8 cellular contexts compared by ENCODE assay signal in the genomic region with DNA sequence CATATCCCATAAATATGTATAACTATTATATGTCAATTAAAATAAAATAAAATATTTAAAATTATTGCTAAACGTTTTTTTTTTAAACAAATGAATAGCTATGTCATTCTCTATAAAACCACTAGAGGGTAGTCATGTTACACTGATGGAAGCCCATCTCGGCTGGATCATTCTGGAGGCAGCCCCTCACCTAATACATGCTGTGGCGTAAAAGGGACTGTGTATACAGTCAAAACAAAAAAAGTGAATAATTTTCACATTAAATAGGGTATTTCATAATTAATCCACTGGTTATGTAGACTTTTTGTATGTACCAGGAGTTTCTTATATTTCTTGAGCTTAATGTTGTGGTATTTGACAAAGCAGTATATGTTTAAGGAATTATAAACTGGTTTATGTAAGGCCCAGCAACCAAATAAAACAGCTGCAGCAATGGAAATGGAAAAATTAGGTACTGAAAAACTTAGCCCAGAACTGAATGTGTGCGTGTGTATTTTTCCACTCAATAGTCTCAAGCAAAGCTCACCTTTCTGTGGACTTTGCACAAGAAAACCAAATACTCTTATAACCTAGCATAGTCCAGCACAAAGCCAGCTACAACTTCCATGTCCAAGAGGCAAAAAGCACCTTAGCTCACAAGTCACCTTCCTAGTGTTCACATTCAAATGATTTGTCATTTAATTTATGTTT.
DNase-seq lines count a peak whose midpoint lies in the region; ATAC-seq, FAIRE-seq and TF ChIP-seq lines count a peak whose summit lies in the region.

No MANE protein-coding gene starts in this region.

- H3K9me3 Mint-ChIP-seq in activated CD4-positive, alpha-beta memory T cell treated with anti-CD3 and anti-CD28 coated beads for 36 hours, result no peaks in the 10 kb centered on the region

- H3K27ac ChIP-seq in AG04450 (ENCODE audit: low read depth, low read length), result no peak overlapping the region
- H3K27ac ChIP-seq in esophagus squamous epithelium, result no peak overlapping the region

- DNase-seq in AG04450 (ENCODE audit: low read depth, low spot score) (no peak), GM12864 (ENCODE audit: low read depth) (no peak), HPDE6-E6E7 (ENCODE audit: extremely low spot score) (peak; percentile 10), RCC 7860 (ENCODE audit: low spot score) (peak; percentile 21), esophagus squamous epithelium (lab: John Stamatoyannopoulos, UW) (no peak), pons (ENCODE audit: low spot score) (peak; percentile 57)
- no peak for DNase-seq in activated CD4-positive, alpha-beta memory T cell treated with anti-CD3 and anti-CD28 coated beads for 36 hours

- no peaks in the 10 kb centered on the region for H3K36me3 ChIP-seq in esophagus squamous epithelium

- H3K27ac Mint-ChIP-seq in activated CD4-positive, alpha-beta memory T cell treated with anti-CD3 and anti-CD28 coated beads for 36 hours, result no peak overlapping the region

- no peak overlapping the region for H3K4me3 ChIP-seq in AG04450 (ENCODE audit: low read depth, low read length)
- H3K4me3 ChIP-seq in GM12864 (ENCODE audit: low read depth, low read length), result no peak overlapping the region
- no peak overlapping the region for H3K4me3 ChIP-seq in esophagus squamous epithelium

- H3K27me3 ChIP-seq in AG04450 (ENCODE audit: control insufficient read depth, insufficient read depth, low read length), result no peaks in the 10 kb centered on the region
- H3K27me3 ChIP-seq in esophagus squamous epithelium, result peaks cover 0 to 3% (median 0%) of the 10 kb centered on the region in 4 donors

- TF ChIP-seq CTCF in AG04450 (IDR thresholded peaks at IDR 0.05; ENCODE audit: low read depth, low read length), result peak; percentile 69
- TF ChIP-seq CTCF in GM12864 (IDR thresholded peaks at IDR 0.05; ENCODE audit: low read depth, low read length, missing control alignments), result peak; percentile 51
- TF ChIP-seq CTCF in esophagus squamous epithelium (IDR thresholded peaks at IDR 0.05), result peak; percentile 51 to 77 (median 62)

- H3K4me1 Mint-ChIP-seq in activated CD4-positive, alpha-beta memory T cell treated with anti-CD3 and anti-CD28 coated beads for 36 hours (ENCODE audit: low read depth), result peaks cover 2% of the 10 kb centered on the region

- intact Hi-C loops in esophagus squamous epithelium (cut with DNase I), result no loop called here
- intact Hi-C loops in activated CD4-positive, alpha-beta memory T cell treated with anti-CD3 and anti-CD28 coated beads for 36 hours (cut with micrococcal nuclease), result loop anchor here (1.0 to 5.0 kb wide), 5 partner anchors 91 to 791 kb away; no protein-coding TSS in a partner anchor

- no peak for TF ChIP-seq POLR2A in esophagus squamous epithelium (IDR thresholded peaks at IDR 0.05)

- POLR2A ChIA-PET in AG04450 (lab: Yijun Ruan, JAX), result no interaction called here
- POLR2A ChIA-PET in activated CD4-positive, alpha-beta memory T cell treated with anti-CD3 and anti-CD28 coated beads for 36 hours (lab: Charles Lee), result no interaction called here

- H3K36me3 Mint-ChIP-seq in activated CD4-positive, alpha-beta memory T cell treated with anti-CD3 and anti-CD28 coated beads for 36 hours, result no peaks in the 10 kb centered on the region

- no peak for ATAC-seq in GM21737 (IDR thresholded peaks at IDR 0.05; ENCODE audit: unreplicated experiment)

- 7 to 14% methylated on average over 4 of the region's 4 CpGs for WGBS in esophagus squamous epithelium, 2 donors

- peaks cover 0 to 17% (median 0%) of the 10 kb centered on the region in 3 donors for H3K4me1 ChIP-seq in esophagus squamous epithelium

- FAIRE-seq in RCC 7860 (lab: Jason Lieb, UNC), result peak; percentile 69

- no peak overlapping the region for H3K4me3 Mint-ChIP-seq in activated CD4-positive, alpha-beta memory T cell treated with anti-CD3 and anti-CD28 coated beads for 36 hours

- H3K27me3 Mint-ChIP-seq in activated CD4-positive, alpha-beta memory T cell treated with anti-CD3 and anti-CD28 coated beads for 36 hours, result peaks cover 9% of the 10 kb centered on the region

- H3K9me3 ChIP-seq in AG04450 (ENCODE audit: control insufficient read depth, insufficient read depth, low read length) (no peaks in the 10 kb centered on the region), esophagus squamous epithelium (no peaks in the 10 kb centered on the region)

- CTCF ChIA-PET in AG04450 (lab: Charles Lee), result interaction anchor here (0.6 to 3.9 kb wide), 55 partner anchors 9 to 1584 kb away, joined by 3 to 106 read pairs (median 4); a partner anchor contains a TSS
- CTCF ChIA-PET in activated CD4-positive, alpha-beta memory T cell treated with anti-CD3 and anti-CD28 coated beads for 36 hours (lab: Charles Lee), result interaction anchor here (0.5 to 6.9 kb wide), 37 partner anchors 9 to 1894 kb away, joined by 3 to 110 read pairs (median 4); a partner anchor contains a TSS

Comparison
In these comparisons a context has a peak if more than half of its experiments do, and no peak if none do; other contexts are left out.
1. DNase-seq: peak in HPDE6-E6E7 (single experiment), RCC 7860 (single experiment) and pons (single experiment); none in AG04450 (single experiment), GM12864 (single experiment), esophagus squamous epithelium (single experiment) and activated CD4-positive, alpha-beta memory T cell treated with anti-CD3 and anti-CD28 coated beads for 36 hours (single experiment).
2. Peak in every context shown above with its lines, with median percentiles within 50 percentile points of each other: CTCF ChIP-seq.